In genomic region chr10:5518143-5518542, GRCh38 we compare ENCODE assay signal across 18 cellular contexts. TPM values are rescaled to one million over a fixed set of nuclear protein-coding genes. Genes with fewer than 3 reads are reported as not detected.
DNase-seq lines count a peak whose midpoint lies in the region; ATAC-seq, FAIRE-seq and TF ChIP-seq lines count a peak whose summit lies in the region.
"Had no signal": no experiment of that assay in that cellular context is flagged by ENCODE, and none has a peak within 500 bp of the region (broad histone marks: within the 10 kb centered on the region; RNA-seq: fewer than 3 reads in every experiment).

No MANE protein-coding gene starts in this region.

- no peak overlapping the region for H3K9ac ChIP-seq in kidney (ENCODE audit: low read length in 2 of 2)
- H3K9ac ChIP-seq: parathyroid adenoma had no signal

- no peaks in the 10 kb centered on the region for H3K36me3 ChIP-seq in kidney (ENCODE audit: control insufficient read depth in 1 of 2, insufficient read depth in 2 of 2, low read length in 2 of 2)
- H3K36me3 ChIP-seq in upper lobe of right lung = no peaks in the 10 kb centered on the region
- no peaks in the 10 kb centered on the region for H3K36me3 ChIP-seq in right atrium auricular region
- H3K36me3 ChIP-seq: tibial nerve had no signal

- H3K4me1 ChIP-seq in kidney (ENCODE audit: control insufficient read depth in 1 of 2, insufficient read depth in 1 of 2, low read depth in 1 of 2, low read length in 2 of 2) (peaks cover 13 to 26% of the 10 kb centered on the region in 2 donors), upper lobe of right lung (no peaks in the 10 kb centered on the region), right atrium auricular region (no peaks in the 10 kb centered on the region)
- H3K4me1 ChIP-seq: parathyroid adenoma, tibial nerve had no signal

- H3K9me3 ChIP-seq in kidney (ENCODE audit: control insufficient read depth in 1 of 2, low read length in 2 of 2) = no peaks in the 10 kb centered on the region
- H3K9me3 ChIP-seq in upper lobe of right lung = no peaks in the 10 kb centered on the region
- H3K9me3 ChIP-seq in right atrium auricular region = no peaks in the 10 kb centered on the region
- H3K9me3 ChIP-seq: tibial nerve had no signal

- H3K27me3 Mint-ChIP-seq in activated naive CD8-positive, alpha-beta T cell treated with anti-CD3 and anti-CD28 coated beads, Interleukin-2, amount 50 U/mL, for 24 hours = peaks cover 3% of the 10 kb centered on the region

- FAIRE-seq in kidney (lab: Jason Lieb, UNC) = no peak
- FAIRE-seq: astrocyte had no signal

- no peak overlapping the region for H3K4me3 Mint-ChIP-seq in activated naive CD8-positive, alpha-beta T cell treated with anti-CD3 and anti-CD28 coated beads, Interleukin-2, amount 50 U/mL, for 24 hours
- H3K4me3 Mint-ChIP-seq: activated CD4-positive, alpha-beta T cell treated with anti-CD3 and anti-CD28 coated beads, Interleukin-2, amount 10 ng/mL, durations not matched to agents 7 days and 5 days; activated T-helper 1 cell treated with anti-CD3 and anti-CD28 coated beads, Interleukin-12 subunit alpha, Interleukin-12 subunit beta, Interleukin-2, Interleukin-4 antibody, amounts not matched to agents 30 ng/mL and 10 ng/mL and 1 ng/mL, durations not matched to agents 14 hours and 24 hours and 36 hours had no signal

- H3K27ac ChIP-seq in kidney (ENCODE audit: low read depth in 2 of 2, low read length in 2 of 2) = peak overlapping the region; percentile 49 to 59
- no peak overlapping the region for H3K27ac ChIP-seq in upper lobe of right lung
- H3K27ac ChIP-seq in right atrium auricular region = no peak overlapping the region
- H3K27ac ChIP-seq: parathyroid adenoma, tibial nerve had no signal

- no peak for TF ChIP-seq CTCF in kidney (IDR thresholded peaks at IDR 0.05; ENCODE audit: borderline replicate concordance, extremely low read depth, insufficient read depth)
- no peak for TF ChIP-seq CTCF in upper lobe of right lung (IDR thresholded peaks at IDR 0.05)
- no peak for TF ChIP-seq CTCF in right atrium auricular region (IDR thresholded peaks at IDR 0.05)

- no peak overlapping the region for H3K27ac Mint-ChIP-seq in activated naive CD8-positive, alpha-beta T cell treated with anti-CD3 and anti-CD28 coated beads, Interleukin-2, amount 50 U/mL, for 24 hours
- H3K27ac Mint-ChIP-seq: activated CD4-positive, alpha-beta T cell treated with anti-CD3 and anti-CD28 coated beads, Interleukin-2, amount 10 ng/mL, durations not matched to agents 7 days and 5 days; activated T-helper 1 cell treated with anti-CD3 and anti-CD28 coated beads, Interleukin-12 subunit alpha, Interleukin-12 subunit beta, Interleukin-2, Interleukin-4 antibody, amounts not matched to agents 30 ng/mL and 10 ng/mL and 1 ng/mL, durations not matched to agents 14 hours and 24 hours and 36 hours had no signal

- DNase-seq in activated effector memory CD4-positive, alpha-beta T cell treated with anti-CD3 and anti-CD28 coated beads, Interleukin-2, amount 50 U/mL, for 16 hours = peak; percentile 3
- DNase-seq in activated effector memory CD4-positive, alpha-beta T cell treated with Interleukin-2 at 50 U/mL for 16 hours = no peak
- DNase-seq in NCI-H460 (ENCODE audit: extremely low read depth, low read depth) (peak; percentile 49), kidney (no peak), upper lobe of right lung (no peak), right atrium auricular region (ENCODE audit: low spot score) (no peak), SKM-1 treated with dmso at 0.1 percent for 144 hours (lab: John Stamatoyannopoulos, UW; ENCODE audit: unreplicated experiment) (no peak)
- no peak for DNase-seq in activated naive CD8-positive, alpha-beta T cell treated with anti-CD3 and anti-CD28 coated beads, Interleukin-2, amount 50 U/mL, for 24 hours
- DNase-seq: activated CD4-positive, alpha-beta T cell treated with anti-CD3 and anti-CD28 coated beads, Interleukin-2, amount 10 ng/mL, durations not matched to agents 7 days and 5 days; DMS 273 treated with DMSO at 0.1 percent for 48 hours; NCI-H1048; stimulated activated CD4-positive, alpha-beta T cell treated with anti-CD3 and anti-CD28 coated beads, Interleukin-15, amount 100 ng/mL, for 24 hours had no signal

- H3K4me1 Mint-ChIP-seq in activated naive CD8-positive, alpha-beta T cell treated with anti-CD3 and anti-CD28 coated beads, Interleukin-2, amount 50 U/mL, for 24 hours = peaks cover 4% of the 10 kb centered on the region

- H3K4me3 ChIP-seq in kidney (ENCODE audit: low read length in 2 of 2) = no peak overlapping the region
- no peak overlapping the region for H3K4me3 ChIP-seq in upper lobe of right lung
- no peak overlapping the region for H3K4me3 ChIP-seq in right atrium auricular region
- H3K4me3 ChIP-seq: tibial nerve had no signal

- H3K27me3 ChIP-seq in upper lobe of right lung (no peaks in the 10 kb centered on the region), right atrium auricular region (no peaks in the 10 kb centered on the region)
- H3K27me3 ChIP-seq: tibial nerve had no signal

- intact Hi-C loops in kidney (cut with DNase I) = no loop called here
- intact Hi-C loops in upper lobe of right lung (cut with DNase I) = no loop called here

- no peaks in the 10 kb centered on the region for H3K36me3 Mint-ChIP-seq in activated naive CD8-positive, alpha-beta T cell treated with anti-CD3 and anti-CD28 coated beads, Interleukin-2, amount 50 U/mL, for 24 hours (ENCODE audit: low read depth)

- peak; percentile 70 for ATAC-seq in upper lobe of right lung
- ATAC-seq in activated naive CD8-positive, alpha-beta T cell treated with anti-CD3 and anti-CD28 coated beads, Interleukin-2, amount 50 U/mL, for 24 hours = no peak

- H3K9me3 Mint-ChIP-seq in activated naive CD8-positive, alpha-beta T cell treated with anti-CD3 and anti-CD28 coated beads, Interleukin-2, amount 50 U/mL, for 24 hours = no peaks in the 10 kb centered on the region
- H3K9me3 Mint-ChIP-seq: activated CD4-positive, alpha-beta T cell treated with anti-CD3 and anti-CD28 coated beads, Interleukin-2, amount 10 ng/mL, durations not matched to agents 7 days and 5 days; activated T-helper 1 cell treated with anti-CD3 and anti-CD28 coated beads, Interleukin-12 subunit alpha, Interleukin-12 subunit beta, Interleukin-2, Interleukin-4 antibody, amounts not matched to agents 30 ng/mL and 10 ng/mL and 1 ng/mL, durations not matched to agents 14 hours and 24 hours and 36 hours had no signal

RNA-seq across cellular contexts. Expression of gene CALML3, which starts 6.6 kb away (rescaled TPM):
- total RNA-seq in NCI-H460 (2014; rRNA removed; shearing (Covaris generic)) = not detected in 2 replicates
- polyA plus RNA-seq in NCI-H460 (2014; cell fraction: nucleus; rRNA removed) = not detected in 2 replicates
- total RNA-seq in kidney (not detected), upper lobe of right lung (not detected), right atrium auricular region (not detected)
- 15.9 TPM for polyA plus RNA-seq in kidney (ENCODE audit: insufficient read depth, low read depth, low replicate concordance)
- total RNA-seq: activated CD4-positive, alpha-beta T cell treated with anti-CD3 and anti-CD28 coated beads, Interleukin-2, amount 10 ng/mL, durations not matched to agents 7 days and 5 days; activated T-helper 1 cell treated with anti-CD3 and anti-CD28 coated beads, Interleukin-12 subunit alpha, Interleukin-12 subunit beta, Interleukin-2, Interleukin-4 antibody, amounts not matched to agents 30 ng/mL and 10 ng/mL and 1 ng/mL, durations not matched to agents 14 hours and 24 hours and 36 hours; astrocyte; dermis microvascular lymphatic vessel endothelial cell; T-helper 2 cell treated with Interferon-gamma antibody and Interleukin-4, amounts not matched to agents 100 ng/mL and 5 ng/mL, for 36 hours; tibial nerve had no signal

RNA-seq across cellular contexts. Expression of gene CALML5, which starts 18.8 kb away (rescaled TPM):
- not detected in 2 replicates for total RNA-seq in NCI-H460 (2014; rRNA removed; shearing (Covaris generic))
- not detected in 2 replicates for polyA plus RNA-seq in NCI-H460 (2014; cell fraction: nucleus; rRNA removed)
- not detected for total RNA-seq in kidney
- not detected for polyA plus RNA-seq in kidney (ENCODE audit: insufficient read depth, low read depth, low replicate concordance)
- not detected for total RNA-seq in upper lobe of right lung
- not detected for total RNA-seq in right atrium auricular region
- total RNA-seq: activated CD4-positive, alpha-beta T cell treated with anti-CD3 and anti-CD28 coated beads, Interleukin-2, amount 10 ng/mL, durations not matched to agents 7 days and 5 days; activated T-helper 1 cell treated with anti-CD3 and anti-CD28 coated beads, Interleukin-12 subunit alpha, Interleukin-12 subunit beta, Interleukin-2, Interleukin-4 antibody, amounts not matched to agents 30 ng/mL and 10 ng/mL and 1 ng/mL, durations not matched to agents 14 hours and 24 hours and 36 hours; astrocyte; dermis microvascular lymphatic vessel endothelial cell; T-helper 2 cell treated with Interferon-gamma antibody and Interleukin-4, amounts not matched to agents 100 ng/mL and 5 ng/mL, for 36 hours; tibial nerve had no signal

Comparison
In these comparisons a context has a peak if more than half of its experiments do, and no peak if none do; other contexts are left out.
1. DNase-seq: peak in activated effector memory CD4-positive, alpha-beta T cell treated with anti-CD3 and anti-CD28 coated beads, Interleukin-2, amount 50 U/mL, for 16 hours (single experiment) and NCI-H460 (single experiment); none in activated effector memory CD4-positive, alpha-beta T cell treated with Interleukin-2 at 50 U/mL for 16 hours (single experiment), kidney (single experiment), upper lobe of right lung (single experiment), right atrium auricular region (single experiment), activated naive CD8-positive, alpha-beta T cell treated with anti-CD3 and anti-CD28 coated beads, Interleukin-2, amount 50 U/mL, for 24 hours (single experiment) and SKM-1 treated with dmso at 0.1 percent for 144 hours (single experiment).
2. H3K27ac ChIP-seq: peak in kidney (2 of 2); none in upper lobe of right lung (single experiment) and right atrium auricular region (0 of 2).